Comparison of ENCODE assay signal across 12 cellular contexts in genomic region chr1:17572264-17572985, GRCh38. TPM values are rescaled to one million over a fixed set of nuclear protein-coding genes. Genes with fewer than 3 reads are reported as not detected.
DNase-seq lines count a peak whose midpoint lies in the region; ATAC-seq, FAIRE-seq and TF ChIP-seq lines count a peak whose summit lies in the region.
"Had no signal": no experiment of that assay in that cellular context is flagged by ENCODE, and none has a peak within 500 bp of the region (broad histone marks: within the 10 kb centered on the region; RNA-seq: fewer than 3 reads in every experiment).

No MANE protein-coding gene starts in this region.

- peak overlapping the region; percentile 95 to 98 for H3K27ac ChIP-seq in ascending aorta
- H3K27ac ChIP-seq: upper lobe of right lung had no signal

- FAIRE-seq in GM19239 (lab: Jason Lieb, UNC): no peak

- H3K27me3 Mint-ChIP-seq in memory B cell: peaks cover 22% of the 10 kb centered on the region

- H3K36me3 ChIP-seq in BE2C: no peaks in the 10 kb centered on the region
- no peaks in the 10 kb centered on the region for H3K36me3 ChIP-seq in ascending aorta
- H3K36me3 ChIP-seq: upper lobe of right lung had no signal

- no peaks in the 10 kb centered on the region for H3K9me3 Mint-ChIP-seq in memory B cell

- no peaks in the 10 kb centered on the region for H3K4me1 Mint-ChIP-seq in memory B cell

- H3K4me3 ChIP-seq in BE2C (ENCODE audit: low read depth, low read length): no peak overlapping the region
- no peak overlapping the region for H3K4me3 ChIP-seq in ascending aorta
- H3K4me3 ChIP-seq: upper lobe of right lung had no signal

- H3K36me3 Mint-ChIP-seq in memory B cell: peaks cover 3% of the 10 kb centered on the region

- intact Hi-C loops in ascending aorta (cut with DNase I): loop anchor here (5.0 kb wide), 1 partner anchor 60 kb away; no protein-coding TSS in a partner anchor

- no peak overlapping the region for H3K4me3 Mint-ChIP-seq in memory B cell

- no peak overlapping the region for H3K27ac Mint-ChIP-seq in memory B cell

- no peak for DNase-seq in BE2C
- peak; percentile 29 for DNase-seq in GM19239 (ENCODE audit: insufficient read length, low spot score)
- DNase-seq in ascending aorta (ENCODE audit: low spot score in 2 of 2): no peak
- no peak for DNase-seq in memory B cell (ENCODE audit: low spot score in 2 of 2)
- DNase-seq in SIG-M5 (lab: John Stamatoyannopoulos, UW): no peak
- no peak for DNase-seq in NCI-H446 treated with DMSO at 0.1 percent for 48 hours (lab: John Stamatoyannopoulos, UW)
- DNase-seq: activated T-cell treated with anti-CD3 and anti-CD28 coated beads, Interleukin-2, amount 50 U/mL, for 1 hour; Calu3; NCI-H1092; upper lobe of right lung had no signal

- peak; percentile 63 for ATAC-seq in memory B cell (ENCODE audit: low read depth)
- no peak for ATAC-seq in GM18517 (IDR thresholded peaks at IDR 0.05; ENCODE audit: unreplicated experiment)
- ATAC-seq in GM21723 (IDR thresholded peaks at IDR 0.05; ENCODE audit: unreplicated experiment): no peak
- ATAC-seq: upper lobe of right lung had no signal

- TF ChIP-seq CTCF in BE2C (IDR thresholded peaks at IDR 0.05; ENCODE audit: low read depth, low read length): peak; percentile 13; the same call in 1 of the 2 replicates
- no peak for TF ChIP-seq CTCF in ascending aorta (IDR thresholded peaks at IDR 0.05)

- H3K4me1 ChIP-seq in BE2C (no peaks in the 10 kb centered on the region), ascending aorta (peaks cover 42 to 79% of the 10 kb centered on the region in 2 donors)

- H3K9me3 ChIP-seq in BE2C (no peaks in the 10 kb centered on the region), ascending aorta (no peaks in the 10 kb centered on the region)
- H3K9me3 ChIP-seq: upper lobe of right lung had no signal

- H3K27me3 ChIP-seq in BE2C (no peaks in the 10 kb centered on the region), ascending aorta (no peaks in the 10 kb centered on the region)
- H3K27me3 ChIP-seq: upper lobe of right lung had no signal

RNA-seq across cellular contexts. Expression of gene ARHGEF10L, which starts 32.9 kb away (rescaled TPM):
- 15.4 TPM for polyA plus RNA-seq in BE2C (2012; ENCODE audit: insufficient read depth, insufficient read length, low read depth)
- 177 TPM for total RNA-seq in ascending aorta
